In genomic region chr18:12750076-12750707, GRCh38 we compare ENCODE assay signal across 11 cellular contexts. TPM values are rescaled to one million over a fixed set of nuclear protein-coding genes. Genes with fewer than 3 reads are reported as not detected.
DNase-seq lines count a peak whose midpoint lies in the region; ATAC-seq and TF ChIP-seq lines count a peak whose summit lies in the region.
"Had no signal": no experiment of that assay in that cellular context is flagged by ENCODE, and none has a peak within 500 bp of the region (broad histone marks: within the 10 kb centered on the region; RNA-seq: fewer than 3 reads in every experiment).

No MANE protein-coding gene starts in this region.

- H3K36me3 ChIP-seq in gastroesophageal sphincter, result no peaks in the 10 kb centered on the region

- no peak for TF ChIP-seq EP300 in gastroesophageal sphincter (IDR thresholded peaks at IDR 0.05)

- H3K36me3 Mint-ChIP-seq in T-helper 2 cell treated with Interferon-gamma antibody and Interleukin-4, amounts not matched to agents 5 μg/mL and 100 μg/mL, for 36 hours (ENCODE audit: low read depth), result peaks cover 2% of the 10 kb centered on the region

- TF ChIP-seq POLR2A in gastroesophageal sphincter (IDR thresholded peaks at IDR 0.05), result no peak

- H3K27ac ChIP-seq in gastroesophageal sphincter, result no peak overlapping the region
- H3K27ac ChIP-seq: RWPE1 had no signal

- no peak overlapping the region for H3K4me3 ChIP-seq in gastroesophageal sphincter

- no peaks in the 10 kb centered on the region for H3K9me3 ChIP-seq in gastroesophageal sphincter

- H3K9me3 Mint-ChIP-seq in T-helper 2 cell treated with Interferon-gamma antibody and Interleukin-4, amounts not matched to agents 5 μg/mL and 100 μg/mL, for 36 hours, result no peaks in the 10 kb centered on the region

- DNase-seq in GM10266 (ENCODE audit: extremely low spot score) (peak; percentile 16), myocyte (ENCODE audit: low read depth) (peak; percentile 98), NCI-H526 treated with DMSO at 0.1 percent for 48 hours (lab: John Stamatoyannopoulos, UW) (no peak)
- peak; percentile 24 for DNase-seq in T-helper 2 cell treated with Interferon-gamma antibody and Interleukin-4, amounts not matched to agents 5 μg/mL and 100 μg/mL, for 36 hours (ENCODE audit: low spot score)
- DNase-seq: activated CD8-positive, alpha-beta memory T cell treated with anti-CD3 and anti-CD28 coated beads, Interleukin-2, amount 50 U/mL, for 4 hours; effector CD8-positive, alpha-beta T cell had no signal

- no peaks in the 10 kb centered on the region for H3K27me3 Mint-ChIP-seq in T-helper 2 cell treated with Interferon-gamma antibody and Interleukin-4, amounts not matched to agents 5 μg/mL and 100 μg/mL, for 36 hours (ENCODE audit: low read depth)

- 52 to 97% methylated on average over 3 to 7 of the region's 14 CpGs for WGBS in gastroesophageal sphincter (ENCODE audit: low coverage in 1 of 2), 2 donors

- H3K27ac Mint-ChIP-seq in T-helper 2 cell treated with Interferon-gamma antibody and Interleukin-4, amounts not matched to agents 5 μg/mL and 100 μg/mL, for 36 hours, result peak overlapping the region; percentile 55

- H3K4me1 ChIP-seq in gastroesophageal sphincter, result no peaks in the 10 kb centered on the region

- H3K27me3 ChIP-seq in gastroesophageal sphincter, result no peaks in the 10 kb centered on the region

- H3K4me3 Mint-ChIP-seq in T-helper 2 cell treated with Interferon-gamma antibody and Interleukin-4, amounts not matched to agents 5 μg/mL and 100 μg/mL, for 36 hours, result peak overlapping the region; percentile 48

- ATAC-seq in HG03103 (IDR thresholded peaks at IDR 0.05; ENCODE audit: low read depth, unreplicated experiment) (peak; percentile 67), GM18520 (IDR thresholded peaks at IDR 0.05; ENCODE audit: unreplicated experiment) (no peak), HG03520 (IDR thresholded peaks at IDR 0.05; ENCODE audit: unreplicated experiment) (no peak), gastroesophageal sphincter (no peak)

- no peak for TF ChIP-seq CTCF in GM10266 (IDR thresholded peaks at IDR 0.05; ENCODE audit: control insufficient read depth, insufficient read depth, low read depth, missing control alignments)
- no peak for TF ChIP-seq CTCF in gastroesophageal sphincter (IDR thresholded peaks at IDR 0.05)

- peaks cover 16% of the 10 kb centered on the region for H3K4me1 Mint-ChIP-seq in T-helper 2 cell treated with Interferon-gamma antibody and Interleukin-4, amounts not matched to agents 5 μg/mL and 100 μg/mL, for 36 hours (ENCODE audit: low read depth)

RNA-seq across cellular contexts. Expression of gene PSMG2, which starts 47.4 kb away (rescaled TPM):
- total RNA-seq in myocyte (50.1 and 54.1 TPM in 2 replicates), gastroesophageal sphincter (100 to 1,000 TPM in 1 of 4 donors, 10 to 100 TPM in 3; 80.5 to 101 (median 82.3) TPM)
- 41.9 TPM for polyA plus RNA-seq in myocyte (2012)

RNA-seq across cellular contexts. Expression of gene CEP76, which starts 47.7 kb away (rescaled TPM):
- total RNA-seq in myocyte (5.8 and 9.7 TPM in 2 replicates), gastroesophageal sphincter (10 to 100 TPM in 2 of 4 donors, 1 to 10 TPM in 2; 6.8 to 14.2 (median 9.6) TPM)
- polyA plus RNA-seq in myocyte (2012), result 3.3 TPM
